In the genomic region with DNA sequence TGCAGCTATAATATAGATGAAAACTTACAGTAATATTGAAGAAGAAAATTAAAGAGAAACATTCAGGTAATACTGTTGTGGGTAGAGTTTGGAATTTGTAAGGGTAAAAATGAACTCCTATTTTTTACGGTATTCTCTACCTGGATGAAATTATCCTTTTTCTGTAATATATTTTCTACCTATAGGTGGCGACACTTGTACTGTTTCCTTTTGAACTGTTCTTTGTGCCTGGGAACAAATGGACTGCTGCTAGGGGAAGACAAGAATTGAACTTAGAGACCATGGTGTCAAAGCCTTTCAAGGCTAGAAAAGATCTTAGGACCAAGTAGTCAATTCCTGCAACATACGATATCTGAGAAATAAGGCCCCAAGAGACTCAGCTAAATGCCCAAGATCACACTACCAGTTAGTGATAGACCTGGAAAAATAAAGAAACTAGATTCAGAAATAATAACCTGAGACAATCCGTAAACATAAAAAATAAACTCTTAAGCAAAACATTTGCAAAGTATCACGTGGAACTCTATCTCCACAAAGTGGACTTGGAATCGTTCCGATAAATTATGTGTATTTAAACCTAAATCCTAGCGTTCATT, we compare ENCODE assay signal across 8 cellular contexts.
DNase-seq lines count a peak whose midpoint lies in the region; TF ChIP-seq lines count a peak whose summit lies in the region.

No MANE protein-coding gene starts in this region.

- H3K36me3 Mint-ChIP-seq in activated CD4-positive, alpha-beta T cell treated with anti-CD3 and anti-CD28 coated beads, Interleukin-2, amount 10 ng/mL, durations not matched to agents 24 days and 14 days (ENCODE audit: low read depth): no peaks in the 10 kb centered on the region

- no peaks in the 10 kb centered on the region for H3K4me1 Mint-ChIP-seq in activated CD4-positive, alpha-beta T cell treated with anti-CD3 and anti-CD28 coated beads, Interleukin-2, amount 10 ng/mL, durations not matched to agents 24 days and 14 days

- H3K4me3 Mint-ChIP-seq in activated CD4-positive, alpha-beta T cell treated with anti-CD3 and anti-CD28 coated beads, Interleukin-2, amount 10 ng/mL, durations not matched to agents 24 days and 14 days: no peak overlapping the region

- no peaks in the 10 kb centered on the region for H3K4me1 ChIP-seq in right atrium auricular region

- TF ChIP-seq CTCF in GM12872 (IDR thresholded peaks at IDR 0.05; ENCODE audit: insufficient read depth, low read depth, low read length) (peak; percentile 46; the same call in 2 of the 3 replicates), astrocyte of the cerebellum (IDR thresholded peaks at IDR 0.05; ENCODE audit: low read depth, low read length, missing control alignments) (peak; percentile 24), right atrium auricular region (IDR thresholded peaks at IDR 0.05) (peak in 1 of 2 donors; percentile 57)

- DNase-seq in astrocyte of the cerebellum (ENCODE audit: low read depth) (no peak), midbrain (lab: John Stamatoyannopoulos, UW) (peak; percentile 13), activated T-cell treated with anti-CD3 and anti-CD28 coated beads for 4 hours (no peak), NCI-H1092 (lab: John Stamatoyannopoulos, UW) (no peak), right atrium auricular region (ENCODE audit: low spot score) (no peak)
- no peak for DNase-seq in activated CD4-positive, alpha-beta T cell treated with anti-CD3 and anti-CD28 coated beads, Interleukin-2, amount 10 ng/mL, durations not matched to agents 24 days and 14 days

- H3K9me3 Mint-ChIP-seq in activated CD4-positive, alpha-beta T cell treated with anti-CD3 and anti-CD28 coated beads, Interleukin-2, amount 10 ng/mL, durations not matched to agents 24 days and 14 days: no peaks in the 10 kb centered on the region

- H3K27ac ChIP-seq in right atrium auricular region: no peak overlapping the region

- H3K27ac Mint-ChIP-seq in activated CD4-positive, alpha-beta T cell treated with anti-CD3 and anti-CD28 coated beads, Interleukin-2, amount 10 ng/mL, durations not matched to agents 24 days and 14 days: no peak overlapping the region

- TF ChIP-seq EP300 in Ishikawa (IDR thresholded peaks at IDR 0.05; ENCODE audit: borderline replicate concordance): no peak

- in situ Hi-C loops in astrocyte of the cerebellum (cut with HindIII; ENCODE audit: low sequenced_read_pairs): no loop called here

- H3K9me3 ChIP-seq in right atrium auricular region: no peaks in the 10 kb centered on the region

- TF ChIP-seq RAD21 in Ishikawa (IDR thresholded peaks at IDR 0.05; ENCODE audit: low read depth): peak; percentile 43

- intact Hi-C loops in activated CD4-positive, alpha-beta T cell treated with anti-CD3 and anti-CD28 coated beads, Interleukin-2, amount 10 ng/mL, durations not matched to agents 24 days and 14 days (cut with micrococcal nuclease): loop anchor here (5.0 kb wide), 1 partner anchor 396 kb away; no protein-coding TSS in a partner anchor

- H3K27me3 ChIP-seq in right atrium auricular region: no peaks in the 10 kb centered on the region

- H3K36me3 ChIP-seq in right atrium auricular region: no peaks in the 10 kb centered on the region

- H3K4me3 ChIP-seq in astrocyte of the cerebellum (ENCODE audit: low read depth, low read length) (no peak overlapping the region), right atrium auricular region (no peak overlapping the region)

- H3K27me3 Mint-ChIP-seq in activated CD4-positive, alpha-beta T cell treated with anti-CD3 and anti-CD28 coated beads, Interleukin-2, amount 10 ng/mL, durations not matched to agents 24 days and 14 days: no peaks in the 10 kb centered on the region

TF ChIP-seq in Ishikawa, 13 proteins besides CTCF, POLR2A, EP300 and RAD21:
- no peak for TF ChIP-seq TCF12 (IDR thresholded peaks at IDR 0.05; ENCODE audit: low read depth)
- TF ChIP-seq, protein P1, sequence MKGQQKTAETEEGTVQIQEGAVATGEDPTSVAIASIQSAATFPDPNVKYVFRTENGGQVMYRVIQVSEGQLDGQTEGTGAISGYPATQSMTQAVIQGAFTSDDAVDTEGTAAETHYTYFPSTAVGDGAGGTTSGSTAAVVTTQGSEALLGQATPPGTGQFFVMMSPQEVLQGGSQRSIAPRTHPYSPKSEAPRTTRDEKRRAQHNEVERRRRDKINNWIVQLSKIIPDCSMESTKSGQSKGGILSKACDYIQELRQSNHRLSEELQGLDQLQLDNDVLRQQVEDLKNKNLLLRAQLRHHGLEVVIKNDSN (IDR thresholded peaks at IDR 0.05): no peak
TF ChIP-seq in Ishikawa: peak in this region for 0.
